20 cellular contexts compared by ENCODE assay signal in genomic region chr11:60609632-60610031, GRCh38.
DNase-seq lines count a peak whose midpoint lies in the region; ATAC-seq, FAIRE-seq and TF ChIP-seq lines count a peak whose summit lies in the region.
"Had no signal": no experiment of that assay in that cellular context is flagged by ENCODE, and none has a peak within 500 bp of the region (broad histone marks: within the 10 kb centered on the region; RNA-seq: fewer than 3 reads in every experiment).

No MANE protein-coding gene starts in this region.

- H3K4me1 ChIP-seq in OCI-LY3 (ENCODE audit: low read length) = peaks cover 8% of the 10 kb centered on the region

- H3K36me3 Mint-ChIP-seq in activated CD4-positive, alpha-beta T cell treated with anti-CD3 and anti-CD28 coated beads for 36 hours (ENCODE audit: low read depth) = no peaks in the 10 kb centered on the region
- H3K36me3 Mint-ChIP-seq in activated CD4-positive, alpha-beta T cell treated with anti-CD3 and anti-CD28 coated beads, Interleukin-2, amount 10 ng/mL, durations not matched to agents 24 days and 14 days (ENCODE audit: low read depth) = no peaks in the 10 kb centered on the region
- H3K36me3 Mint-ChIP-seq: CD14-positive monocyte; CD8-positive, alpha-beta memory T cell had no signal

- peaks cover 16% of the 10 kb centered on the region for H3K27me3 Mint-ChIP-seq in activated CD4-positive, alpha-beta T cell treated with anti-CD3 and anti-CD28 coated beads for 36 hours
- peaks cover 24% of the 10 kb centered on the region for H3K27me3 Mint-ChIP-seq in activated CD4-positive, alpha-beta T cell treated with anti-CD3 and anti-CD28 coated beads, Interleukin-2, amount 10 ng/mL, durations not matched to agents 24 days and 14 days

- no peaks in the 10 kb centered on the region for H3K27me3 ChIP-seq in OCI-LY3 (ENCODE audit: low read depth, low read length)
- H3K27me3 ChIP-seq: BLaER1 treated with 17β-estradiol and CSF1 and Interleukin-3, amounts not matched to agents 10 nM and 100 nM had no signal

- H3K9me3 ChIP-seq in OCI-LY3 (ENCODE audit: insufficient read depth, low read length) = no peaks in the 10 kb centered on the region

- peak; percentile 49 for ATAC-seq in activated CD4-positive, alpha-beta T cell treated with anti-CD3 and anti-CD28 coated beads for 36 hours
- ATAC-seq: GM23338, HCT116 had no signal

- H2AFZ ChIP-seq in OCI-LY3 (ENCODE audit: low read depth, low read length) = no peak overlapping the region
- H2AFZ ChIP-seq: GM23338 had no signal

- CTCF ChIA-PET in activated CD4-positive, alpha-beta T cell treated with anti-CD3 and anti-CD28 coated beads for 36 hours (lab: Charles Lee) = interaction anchor here (2.7 kb wide), 1 partner anchor 9 kb away, joined by 16 read pairs; no protein-coding TSS in a partner anchor

- no peak for DNase-seq in activated CD4-positive, alpha-beta T cell treated with anti-CD3 and anti-CD28 coated beads for 36 hours
- no peak for DNase-seq in activated CD4-positive, alpha-beta T cell treated with anti-CD3 and anti-CD28 coated beads, Interleukin-2, amount 10 ng/mL, durations not matched to agents 24 days and 14 days
- DNase-seq in GM12892 (ENCODE audit: insufficient read length) = no peak
- DNase-seq in RKO (ENCODE audit: low spot score) = no peak
- DNase-seq in stimulated activated CD4-positive, alpha-beta T cell treated with anti-CD3 and anti-CD28 coated beads, Interleukin-2, amount 100 ng/mL, for 24 hours = no peak
- DNase-seq: CD4-positive, alpha-beta T cell; CD8-positive, alpha-beta memory T cell; DMS 273 treated with DMSO at 0.1 percent for 48 hours; DMS79; EL; GDM1; H9 had no signal

- no peak overlapping the region for H3K27ac Mint-ChIP-seq in activated CD4-positive, alpha-beta T cell treated with anti-CD3 and anti-CD28 coated beads for 36 hours
- no peak overlapping the region for H3K27ac Mint-ChIP-seq in activated CD4-positive, alpha-beta T cell treated with anti-CD3 and anti-CD28 coated beads, Interleukin-2, amount 10 ng/mL, durations not matched to agents 24 days and 14 days
- H3K27ac Mint-ChIP-seq: B cell; CD14-positive monocyte; CD4-positive, alpha-beta T cell; CD8-positive, alpha-beta memory T cell; GM23338; H9 had no signal

- peak overlapping the region; percentile 2; the same call in 1 of the 2 replicates for H3K4me2 ChIP-seq in OCI-LY3 (ENCODE audit: low read length)
- H3K4me2 ChIP-seq: GM23338 had no signal

- no peaks in the 10 kb centered on the region for H3K79me2 ChIP-seq in OCI-LY3 (ENCODE audit: low read length)

- H4K20me1 ChIP-seq in OCI-LY3 (ENCODE audit: insufficient read depth, low read length) = no peaks in the 10 kb centered on the region
- H4K20me1 ChIP-seq: BLaER1 treated with 17β-estradiol and CSF1 and Interleukin-3, amounts not matched to agents 10 nM and 100 nM had no signal

- no peak for TF ChIP-seq POLR2A in GM12892 (IDR thresholded peaks at IDR 0.05; ENCODE audit: low read depth, low read length)

- H3K36me3 ChIP-seq in OCI-LY3 (replicated peaks; ENCODE audit: low read depth, low read length) = no peaks in the 10 kb centered on the region
- H3K36me3 ChIP-seq: BLaER1 treated with 17β-estradiol and CSF1 and Interleukin-3, amounts not matched to agents 10 nM and 100 nM had no signal

- no peak overlapping the region for H3K27ac ChIP-seq in OCI-LY3 (ENCODE audit: low read length)
- H3K27ac ChIP-seq: 22Rv1; BLaER1 treated with 17β-estradiol and CSF1 and Interleukin-3, amounts not matched to agents 10 nM and 100 nM had no signal

- H3K9me3 Mint-ChIP-seq in activated CD4-positive, alpha-beta T cell treated with anti-CD3 and anti-CD28 coated beads for 36 hours (ENCODE audit: low read depth) = no peaks in the 10 kb centered on the region
- no peaks in the 10 kb centered on the region for H3K9me3 Mint-ChIP-seq in activated CD4-positive, alpha-beta T cell treated with anti-CD3 and anti-CD28 coated beads, Interleukin-2, amount 10 ng/mL, durations not matched to agents 24 days and 14 days
- H3K9me3 Mint-ChIP-seq: CD4-positive, alpha-beta T cell; CD8-positive, alpha-beta memory T cell; GM23338; H9 had no signal

- no peak overlapping the region for H3K9ac ChIP-seq in OCI-LY3 (ENCODE audit: low read length)
- H3K9ac ChIP-seq: BLaER1 treated with 17β-estradiol and CSF1 and Interleukin-3, amounts not matched to agents 10 nM and 100 nM had no signal

- peak; percentile 73 for FAIRE-seq in GM12892 (lab: Jason Lieb, UNC)
- FAIRE-seq: A204.1 had no signal

- no peak for TF ChIP-seq CTCF in OCI-LY3 (IDR thresholded peaks at IDR 0.05; ENCODE audit: low read depth, low read length)

- POLR2A ChIA-PET in activated CD4-positive, alpha-beta T cell treated with anti-CD3 and anti-CD28 coated beads for 36 hours (lab: Charles Lee) = interaction anchor here (0.7 kb wide), 1 partner anchor 31 kb away, joined by 3 read pairs; no protein-coding TSS in a partner anchor

- peaks cover 12% of the 10 kb centered on the region for H3K4me1 Mint-ChIP-seq in activated CD4-positive, alpha-beta T cell treated with anti-CD3 and anti-CD28 coated beads for 36 hours
- peaks cover 5% of the 10 kb centered on the region for H3K4me1 Mint-ChIP-seq in activated CD4-positive, alpha-beta T cell treated with anti-CD3 and anti-CD28 coated beads, Interleukin-2, amount 10 ng/mL, durations not matched to agents 24 days and 14 days
- H3K4me1 Mint-ChIP-seq: B cell; CD8-positive, alpha-beta memory T cell; GM23338; H9 had no signal

- H3K4me3 ChIP-seq in OCI-LY3 (ENCODE audit: low read length) = no peak overlapping the region
- H3K4me3 ChIP-seq: BLaER1 treated with 17β-estradiol and CSF1 and Interleukin-3, amounts not matched to agents 10 nM and 100 nM; GM23338 had no signal

- H3K4me3 Mint-ChIP-seq in activated CD4-positive, alpha-beta T cell treated with anti-CD3 and anti-CD28 coated beads for 36 hours = no peak overlapping the region
- no peak overlapping the region for H3K4me3 Mint-ChIP-seq in activated CD4-positive, alpha-beta T cell treated with anti-CD3 and anti-CD28 coated beads, Interleukin-2, amount 10 ng/mL, durations not matched to agents 24 days and 14 days
- H3K4me3 Mint-ChIP-seq: B cell; CD14-positive monocyte; CD4-positive, alpha-beta T cell; CD8-positive, alpha-beta memory T cell; GM23338; H9 had no signal

- intact Hi-C loops in activated CD4-positive, alpha-beta T cell treated with anti-CD3 and anti-CD28 coated beads for 36 hours (cut with DNase I, micrococcal nuclease) = no loop called here
- intact Hi-C loops in activated CD4-positive, alpha-beta T cell treated with anti-CD3 and anti-CD28 coated beads, Interleukin-2, amount 10 ng/mL, durations not matched to agents 24 days and 14 days (cut with micrococcal nuclease) = no loop called here
